ENCODE assay signal across 18 cellular contexts in the genomic region with DNA sequence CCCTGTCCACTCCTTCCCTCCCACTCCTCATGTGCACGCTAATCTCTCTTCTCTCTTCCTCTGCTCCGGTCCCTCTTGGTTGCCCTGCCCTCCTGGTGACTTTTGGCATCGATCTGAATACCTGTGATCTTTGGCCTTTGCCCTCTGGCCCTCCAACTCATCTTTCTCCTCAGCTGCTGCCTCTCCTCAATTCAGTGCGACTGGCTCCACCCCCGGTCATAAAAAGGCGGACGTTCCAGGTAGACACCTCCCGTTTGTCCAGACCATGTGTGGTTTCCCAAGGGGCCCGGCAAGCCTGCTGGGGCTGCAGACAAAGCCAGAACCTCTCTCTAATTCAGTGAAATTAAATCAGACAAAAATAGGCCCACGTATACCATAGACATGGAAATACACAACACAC.
DNase-seq lines count a peak whose midpoint lies in the region; ATAC-seq and TF ChIP-seq lines count a peak whose summit lies in the region.
"Had no signal": no experiment of that assay in that cellular context is flagged by ENCODE, and none has a peak within 500 bp of the region (broad histone marks: within the 10 kb centered on the region; RNA-seq: fewer than 3 reads in every experiment).

No MANE protein-coding gene starts in this region.

- peak overlapping the region; percentile 92 to 99 (median 94) for H3K27ac ChIP-seq in thyroid gland
- H3K27ac ChIP-seq in psoas muscle: no peak overlapping the region
- no peak overlapping the region for H3K27ac ChIP-seq in upper lobe of right lung
- H3K27ac ChIP-seq: C4-2B had no signal

- WGBS in thyroid gland, 2 donors: 83 to 85% methylated on average over 10 of the region's 10 CpGs
- 75 to 77% (median 77%) methylated on average over 10 of the region's 10 CpGs for WGBS in psoas muscle, 3 donors

- peak; percentile 37 for DNase-seq in SK-N-DZ (ENCODE audit: low spot score)
- no peak for DNase-seq in glutamatergic neuron
- peak in 2 of 3 donors; percentile 75 to 77 for DNase-seq in mucosa of descending colon
- no peak for DNase-seq in thyroid gland
- DNase-seq in activated effector memory CD4-positive, alpha-beta T cell treated with anti-CD3 and anti-CD28 coated beads, Interleukin-2, amount 50 U/mL, for 16 hours: no peak
- DNase-seq in NCI-H1092 (lab: John Stamatoyannopoulos, UW): no peak
- DNase-seq in psoas muscle: no peak
- no peak for DNase-seq in upper lobe of right lung
- DNase-seq: ACHN, DMS 273 treated with DMSO at 0.1 percent for 48 hours, DND-41, MM.1S, NCI-H1105, NCI-H2081 treated with DMSO at 0.1 percent for 48 hours, NCI-H748 treated with DMSO at 0.1 percent for 48 hours, SHP77, SK-N-SH had no signal

- no peak for TF ChIP-seq POLR2A in thyroid gland (IDR thresholded peaks at IDR 0.05)

- ATAC-seq in mucosa of descending colon: peak; percentile 66
- ATAC-seq in psoas muscle: no peak
- no peak for ATAC-seq in upper lobe of right lung

- H3K4me1 Mint-ChIP-seq in glutamatergic neuron (ENCODE audit: low read depth, unreplicated experiment): peaks cover 50% of the 10 kb centered on the region

- no peaks in the 10 kb centered on the region for H3K36me3 ChIP-seq in mucosa of descending colon (ENCODE audit: low read depth)
- no peaks in the 10 kb centered on the region for H3K36me3 ChIP-seq in thyroid gland
- no peaks in the 10 kb centered on the region for H3K36me3 ChIP-seq in psoas muscle (ENCODE audit: insufficient read depth in 1 of 2, low read depth in 1 of 2)
- no peaks in the 10 kb centered on the region for H3K36me3 ChIP-seq in upper lobe of right lung

- H3K4me3 Mint-ChIP-seq in glutamatergic neuron (ENCODE audit: unreplicated experiment): peak overlapping the region; percentile 86

- H3K4me1 ChIP-seq in mucosa of descending colon (ENCODE audit: low read depth) (peaks cover 15% of the 10 kb centered on the region), thyroid gland (peaks cover 52 to 73% of the 10 kb centered on the region in 2 donors), psoas muscle (peaks cover 33% of the 10 kb centered on the region), upper lobe of right lung (peaks cover 8% of the 10 kb centered on the region)

- TF ChIP-seq CTCF in glutamatergic neuron (IDR thresholded peaks at IDR 0.05; ENCODE audit: partially characterized antibody, unreplicated experiment): no peak
- no peak for TF ChIP-seq CTCF in mucosa of descending colon (IDR thresholded peaks at IDR 0.05)
- no peak for TF ChIP-seq CTCF in thyroid gland (IDR thresholded peaks at IDR 0.05)
- TF ChIP-seq CTCF in psoas muscle (IDR thresholded peaks at IDR 0.05): no peak
- TF ChIP-seq CTCF in upper lobe of right lung (IDR thresholded peaks at IDR 0.05): no peak

- H3K9me3 Mint-ChIP-seq in glutamatergic neuron (ENCODE audit: unreplicated experiment): peaks cover 16% of the 10 kb centered on the region

- H3K9me3 ChIP-seq in mucosa of descending colon (no peaks in the 10 kb centered on the region), thyroid gland (no peaks in the 10 kb centered on the region), psoas muscle (no peaks in the 10 kb centered on the region), upper lobe of right lung (no peaks in the 10 kb centered on the region)
- H3K9me3 ChIP-seq: SK-N-SH had no signal

- H3K4me3 ChIP-seq in mucosa of descending colon (no peak overlapping the region), thyroid gland (replicated peaks in 1 of 3) (no peak overlapping the region), psoas muscle (no peak overlapping the region), upper lobe of right lung (no peak overlapping the region)

- no peaks in the 10 kb centered on the region for H3K27me3 ChIP-seq in thyroid gland
- no peaks in the 10 kb centered on the region for H3K27me3 ChIP-seq in psoas muscle (ENCODE audit: insufficient read depth in 3 of 3, low read length in 2 of 3)
- H3K27me3 ChIP-seq in upper lobe of right lung: no peaks in the 10 kb centered on the region

- intact Hi-C loops in mucosa of descending colon (cut with DNase I, micrococcal nuclease): no loop called here
- intact Hi-C loops in thyroid gland (cut with DNase I): no loop called here
- intact Hi-C loops in psoas muscle (cut with DNase I): no loop called here
- intact Hi-C loops in upper lobe of right lung (cut with DNase I): no loop called here

- H3K36me3 Mint-ChIP-seq in glutamatergic neuron (ENCODE audit: unreplicated experiment): no peaks in the 10 kb centered on the region

- H3K27me3 Mint-ChIP-seq in glutamatergic neuron (ENCODE audit: unreplicated experiment): peaks cover 16% of the 10 kb centered on the region

- H3K27ac Mint-ChIP-seq in glutamatergic neuron (ENCODE audit: unreplicated experiment): peak overlapping the region; percentile 91

Comparison
In these comparisons a context has a peak if more than half of its experiments do, and no peak if none do; other contexts are left out.
1. DNase-seq: peak in SK-N-DZ (single experiment) and mucosa of descending colon (2 of 3); none in glutamatergic neuron (single experiment), thyroid gland (0 of 2), activated effector memory CD4-positive, alpha-beta T cell treated with anti-CD3 and anti-CD28 coated beads, Interleukin-2, amount 50 U/mL, for 16 hours (single experiment), NCI-H1092 (single experiment), psoas muscle (0 of 2) and upper lobe of right lung (single experiment).
2. H3K27ac ChIP-seq: peak in thyroid gland (3 of 3); none in psoas muscle (single experiment) and upper lobe of right lung (single experiment).